8 cellular contexts compared by ENCODE assay signal in the genomic region with DNA sequence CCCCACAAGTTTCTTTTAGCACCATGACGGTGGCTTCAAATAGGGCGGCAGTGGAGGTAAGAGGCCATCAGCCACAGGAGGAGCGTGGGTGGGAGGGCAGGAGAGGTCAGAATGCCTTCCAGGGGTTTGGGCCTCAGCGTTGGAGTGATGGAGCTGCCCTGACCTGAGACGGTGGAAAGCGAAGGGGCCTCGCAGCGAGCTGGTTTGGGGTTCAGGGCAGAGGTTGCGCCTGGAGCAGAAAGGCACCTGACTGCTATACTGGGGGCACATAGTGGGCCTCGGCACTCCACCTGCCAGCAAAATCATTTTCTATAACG. TPM values are rescaled to one million over a fixed set of nuclear protein-coding genes. Genes with fewer than 3 reads are reported as not detected.
A peak's percentile ranks its signal among the peaks of the same experiment; 100 is the strongest.
DNase-seq lines count a peak whose midpoint lies in the region; ATAC-seq, FAIRE-seq and TF ChIP-seq lines count a peak whose summit lies in the region.

No MANE protein-coding gene starts in this region.

- H3K4me3 ChIP-seq in kidney (ENCODE audit: low read length in 2 of 2), result peak overlapping the region; percentile 77

- no peak for TF ChIP-seq CTCF in kidney (IDR thresholded peaks at IDR 0.05; ENCODE audit: borderline replicate concordance, extremely low read depth, insufficient read depth)

- H3K27ac ChIP-seq in kidney (ENCODE audit: low read depth in 2 of 2, low read length in 2 of 2) (peak overlapping the region; percentile 88 to 93), substantia nigra (ENCODE audit: low read depth, low read length, poor library complexity, severe bottlenecking) (peak overlapping the region; percentile 85)

- intact Hi-C loops in kidney (cut with DNase I), result no loop called here

- peak overlapping the region in 1 of 2 donors; percentile 59 for H3K9ac ChIP-seq in kidney (ENCODE audit: low read length in 2 of 2)

- peaks cover 24 to 27% of the 10 kb centered on the region in 2 donors for H3K4me1 ChIP-seq in kidney (ENCODE audit: control insufficient read depth in 1 of 2, insufficient read depth in 1 of 2, low read depth in 1 of 2, low read length in 2 of 2)

- peak overlapping the region; percentile 96 for H3K27ac Mint-ChIP-seq in T-helper 1 cell treated with Interleukin-12 subunit alpha and Interleukin-12 subunit beta and Interleukin-4 antibody, amounts not matched to agents 30 μg/mL and 1 μg/mL, for 36 hours
- peak overlapping the region; percentile 91 for H3K27ac Mint-ChIP-seq in activated naive CD8-positive, alpha-beta T cell treated with anti-CD3 and anti-CD28 coated beads, Interleukin-2, amount 50 U/mL, for 24 hours

- H3K4me1 Mint-ChIP-seq in T-helper 1 cell treated with Interleukin-12 subunit alpha and Interleukin-12 subunit beta and Interleukin-4 antibody, amounts not matched to agents 30 μg/mL and 1 μg/mL, for 36 hours (ENCODE audit: low read depth), result peaks cover 23% of the 10 kb centered on the region
- H3K4me1 Mint-ChIP-seq in activated naive CD8-positive, alpha-beta T cell treated with anti-CD3 and anti-CD28 coated beads, Interleukin-2, amount 50 U/mL, for 24 hours, result peaks cover 42% of the 10 kb centered on the region

- peaks cover 7% of the 10 kb centered on the region for H3K9me3 Mint-ChIP-seq in T-helper 1 cell treated with Interleukin-12 subunit alpha and Interleukin-12 subunit beta and Interleukin-4 antibody, amounts not matched to agents 30 μg/mL and 1 μg/mL, for 36 hours
- peaks cover 6% of the 10 kb centered on the region for H3K9me3 Mint-ChIP-seq in activated naive CD8-positive, alpha-beta T cell treated with anti-CD3 and anti-CD28 coated beads, Interleukin-2, amount 50 U/mL, for 24 hours

- ATAC-seq in activated naive CD8-positive, alpha-beta T cell treated with anti-CD3 and anti-CD28 coated beads, Interleukin-2, amount 50 U/mL, for 24 hours, result no peak
- no peak for ATAC-seq in GM21360 (IDR thresholded peaks at IDR 0.05; ENCODE audit: unreplicated experiment)
- ATAC-seq in GM18909 (IDR thresholded peaks at IDR 0.05; ENCODE audit: poor library complexity, unreplicated experiment), result no peak

- H3K4me3 Mint-ChIP-seq in T-helper 1 cell treated with Interleukin-12 subunit alpha and Interleukin-12 subunit beta and Interleukin-4 antibody, amounts not matched to agents 30 μg/mL and 1 μg/mL, for 36 hours, result peak overlapping the region; percentile 94
- peak overlapping the region; percentile 90 for H3K4me3 Mint-ChIP-seq in activated naive CD8-positive, alpha-beta T cell treated with anti-CD3 and anti-CD28 coated beads, Interleukin-2, amount 50 U/mL, for 24 hours

- DNase-seq in T-helper 1 cell (no peak), kidney (no peak), substantia nigra (lab: John Stamatoyannopoulos, UW) (no peak), amygdala (lab: John Stamatoyannopoulos, UW) (no peak)
- no peak for DNase-seq in activated naive CD8-positive, alpha-beta T cell treated with anti-CD3 and anti-CD28 coated beads, Interleukin-2, amount 50 U/mL, for 24 hours

- H3K9me3 ChIP-seq in kidney (ENCODE audit: control insufficient read depth in 1 of 2, low read length in 2 of 2), result no peaks in the 10 kb centered on the region

- FAIRE-seq in kidney (lab: Jason Lieb, UNC), result no peak

- H3K27me3 Mint-ChIP-seq in T-helper 1 cell treated with Interleukin-12 subunit alpha and Interleukin-12 subunit beta and Interleukin-4 antibody, amounts not matched to agents 30 μg/mL and 1 μg/mL, for 36 hours (ENCODE audit: low read depth), result no peaks in the 10 kb centered on the region
- no peaks in the 10 kb centered on the region for H3K27me3 Mint-ChIP-seq in activated naive CD8-positive, alpha-beta T cell treated with anti-CD3 and anti-CD28 coated beads, Interleukin-2, amount 50 U/mL, for 24 hours

- H3K36me3 ChIP-seq in kidney (ENCODE audit: control insufficient read depth in 1 of 2, insufficient read depth in 2 of 2, low read length in 2 of 2), result no peaks in the 10 kb centered on the region

- H3K36me3 Mint-ChIP-seq in T-helper 1 cell treated with Interleukin-12 subunit alpha and Interleukin-12 subunit beta and Interleukin-4 antibody, amounts not matched to agents 30 μg/mL and 1 μg/mL, for 36 hours (ENCODE audit: low read depth), result peaks cover 8% of the 10 kb centered on the region
- H3K36me3 Mint-ChIP-seq in activated naive CD8-positive, alpha-beta T cell treated with anti-CD3 and anti-CD28 coated beads, Interleukin-2, amount 50 U/mL, for 24 hours (ENCODE audit: low read depth), result no peaks in the 10 kb centered on the region

RNA-seq across cellular contexts. Expression of gene NAXD, which starts 0.4 kb away (rescaled TPM):
- total RNA-seq in kidney, result 37.9 TPM
- polyA plus RNA-seq in kidney (ENCODE audit: insufficient read depth, low read depth, low replicate concordance), result 52.7 TPM

RNA-seq across cellular contexts. Expression of gene RAB20, which starts 53.4 kb away (rescaled TPM):
- 33.6 TPM for total RNA-seq in kidney
- polyA plus RNA-seq in kidney (ENCODE audit: insufficient read depth, low read depth, low replicate concordance), result 47.7 TPM
